In the genomic region with DNA sequence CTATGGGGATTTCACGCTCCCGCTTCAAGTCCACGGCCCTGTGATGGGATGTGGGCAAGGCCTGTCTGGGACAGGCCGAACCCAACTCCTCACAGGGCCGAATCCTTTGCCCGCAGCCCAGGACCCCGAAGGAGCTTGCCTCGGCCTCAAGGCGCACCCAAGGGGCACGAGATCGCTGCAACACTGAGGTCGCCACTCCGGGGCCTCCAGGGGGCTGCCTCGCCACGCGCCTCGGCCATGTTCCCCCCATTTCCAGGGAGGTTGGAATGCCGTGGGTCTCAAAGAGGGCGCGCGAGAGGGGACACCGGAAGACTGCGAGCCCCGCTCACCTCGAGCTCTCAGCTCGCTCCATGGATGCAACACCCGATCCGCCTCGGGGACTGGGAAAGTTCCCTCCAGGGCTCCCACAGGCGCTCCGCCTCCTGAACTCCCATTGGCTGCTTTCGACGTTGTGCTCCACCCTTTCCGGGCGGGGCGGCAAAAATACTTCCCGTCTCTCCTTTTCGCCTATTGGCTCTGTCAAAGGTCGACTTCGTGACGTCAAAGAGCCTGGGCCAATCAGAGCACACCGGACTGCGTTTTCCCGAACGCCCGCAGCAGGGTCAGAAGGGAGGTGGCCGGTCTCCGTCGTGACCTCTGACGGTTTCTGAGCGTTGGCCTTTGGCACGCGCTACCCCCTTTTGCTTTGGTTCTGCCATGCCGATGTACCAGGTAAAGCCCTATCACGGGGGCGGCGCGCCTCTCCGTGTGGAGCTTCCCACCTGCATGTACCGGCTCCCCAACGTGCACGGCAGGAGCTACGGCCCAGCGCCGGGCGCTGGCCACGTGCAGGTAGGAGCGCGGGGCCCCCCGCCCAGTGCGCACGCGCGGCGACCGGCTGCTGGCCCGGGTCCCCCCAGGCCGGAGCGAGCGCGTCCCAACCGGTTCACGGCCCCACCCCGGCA, we compare ENCODE assay signal across 8 cellular contexts. TPM values are rescaled to one million over a fixed set of nuclear protein-coding genes. Genes with fewer than 3 reads are reported as not detected.
DNase-seq lines count a peak whose midpoint lies in the region; ATAC-seq and TF ChIP-seq lines count a peak whose summit lies in the region.

A gene (plus strand): TSS at position 605 of the 944 bp plus-strand sequence. CDS start 92 bp downstream, at position 697.
A gene with protein sequence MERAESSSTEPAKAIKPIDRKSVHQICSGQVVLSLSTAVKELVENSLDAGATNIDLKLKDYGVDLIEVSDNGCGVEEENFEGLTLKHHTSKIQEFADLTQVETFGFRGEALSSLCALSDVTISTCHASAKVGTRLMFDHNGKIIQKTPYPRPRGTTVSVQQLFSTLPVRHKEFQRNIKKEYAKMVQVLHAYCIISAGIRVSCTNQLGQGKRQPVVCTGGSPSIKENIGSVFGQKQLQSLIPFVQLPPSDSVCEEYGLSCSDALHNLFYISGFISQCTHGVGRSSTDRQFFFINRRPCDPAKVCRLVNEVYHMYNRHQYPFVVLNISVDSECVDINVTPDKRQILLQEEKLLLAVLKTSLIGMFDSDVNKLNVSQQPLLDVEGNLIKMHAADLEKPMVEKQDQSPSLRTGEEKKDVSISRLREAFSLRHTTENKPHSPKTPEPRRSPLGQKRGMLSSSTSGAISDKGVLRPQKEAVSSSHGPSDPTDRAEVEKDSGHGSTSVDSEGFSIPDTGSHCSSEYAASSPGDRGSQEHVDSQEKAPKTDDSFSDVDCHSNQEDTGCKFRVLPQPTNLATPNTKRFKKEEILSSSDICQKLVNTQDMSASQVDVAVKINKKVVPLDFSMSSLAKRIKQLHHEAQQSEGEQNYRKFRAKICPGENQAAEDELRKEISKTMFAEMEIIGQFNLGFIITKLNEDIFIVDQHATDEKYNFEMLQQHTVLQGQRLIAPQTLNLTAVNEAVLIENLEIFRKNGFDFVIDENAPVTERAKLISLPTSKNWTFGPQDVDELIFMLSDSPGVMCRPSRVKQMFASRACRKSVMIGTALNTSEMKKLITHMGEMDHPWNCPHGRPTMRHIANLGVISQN (minus strand): TSS at position 382 of the 944 bp plus-strand sequence. CDS start 30 bp downstream, at position 352.

- H3K27ac Mint-ChIP-seq in activated CD4-positive, alpha-beta T cell treated with anti-CD3 and anti-CD28 coated beads, Interleukin-2, amount 10 ng/mL, durations not matched to agents 24 days and 14 days, result peak within 1 kb of the TSS; percentile 95

- peak within 1 kb of the TSS; percentile 92 for H3K4me3 ChIP-seq in coronary artery

- H3K4me3 Mint-ChIP-seq in activated CD4-positive, alpha-beta T cell treated with anti-CD3 and anti-CD28 coated beads, Interleukin-2, amount 10 ng/mL, durations not matched to agents 24 days and 14 days, result peak within 1 kb of the TSS; percentile 91

- no peak for TF ChIP-seq CTCF in coronary artery (IDR thresholded peaks at IDR 0.05)

- H3K27me3 Mint-ChIP-seq in activated CD4-positive, alpha-beta T cell treated with anti-CD3 and anti-CD28 coated beads, Interleukin-2, amount 10 ng/mL, durations not matched to agents 24 days and 14 days, result no peaks in the 10 kb centered on the region

- H3K9me3 Mint-ChIP-seq in activated CD4-positive, alpha-beta T cell treated with anti-CD3 and anti-CD28 coated beads, Interleukin-2, amount 10 ng/mL, durations not matched to agents 24 days and 14 days, result no peaks in the 10 kb centered on the region

- DNase-seq in C1 segment of cervical spinal cord (lab: John Stamatoyannopoulos, UW) (peak; percentile 78 to 98 (median 97)), NCI-H526 treated with DMSO at 0.1 percent for 48 hours (lab: John Stamatoyannopoulos, UW) (peak; percentile 97), coronary artery (ENCODE audit: low spot score) (peak; percentile 99), left colon (peak; percentile 99)
- DNase-seq in activated CD4-positive, alpha-beta T cell treated with anti-CD3 and anti-CD28 coated beads, Interleukin-2, amount 10 ng/mL, durations not matched to agents 24 days and 14 days, result peak; percentile 100
- DNase-seq in stimulated activated CD4-positive, alpha-beta T cell treated with anti-CD3 and anti-CD28 coated beads, Interleukin-1b, Interleukin-23, amount 100 ng/mL, for 48 hours, result peak; percentile 98

- H3K36me3 Mint-ChIP-seq in activated CD4-positive, alpha-beta T cell treated with anti-CD3 and anti-CD28 coated beads, Interleukin-2, amount 10 ng/mL, durations not matched to agents 24 days and 14 days (ENCODE audit: low read depth), result peaks cover 29% of the 10 kb centered on the region

- intact Hi-C loops in activated CD4-positive, alpha-beta T cell treated with anti-CD3 and anti-CD28 coated beads, Interleukin-2, amount 10 ng/mL, durations not matched to agents 24 days and 14 days (cut with micrococcal nuclease), result loop anchor here (2.0 kb wide), 1 partner anchor 228 kb away; a partner anchor contains a TSS
- intact Hi-C loops in left colon (cut with DNase I, micrococcal nuclease), result no loop called here

- peak; percentile 98 for ATAC-seq in GM19324 (IDR thresholded peaks at IDR 0.05; ENCODE audit: low FRiP score, unreplicated experiment)
- peak; percentile 79 for ATAC-seq in HG03469 (IDR thresholded peaks at IDR 0.05; ENCODE audit: unreplicated experiment)
- ATAC-seq in left colon, result peak; percentile 84

- peak within 1 kb of the TSS; percentile 48 to 97 for H3K27ac ChIP-seq in coronary artery

- peaks cover 30% of the 10 kb centered on the region for H3K4me1 Mint-ChIP-seq in activated CD4-positive, alpha-beta T cell treated with anti-CD3 and anti-CD28 coated beads, Interleukin-2, amount 10 ng/mL, durations not matched to agents 24 days and 14 days

RNA-seq across cellular contexts. Expression of the first gene that starts in this region (rescaled TPM):
- 86.2 and 95.6 TPM in 2 replicates for total RNA-seq in activated CD4-positive, alpha-beta T cell treated with anti-CD3 and anti-CD28 coated beads, Interleukin-2, amount 10 ng/mL, durations not matched to agents 24 days and 14 days
- 10 to 100 TPM; 41.1 to 49.8 TPM for total RNA-seq in left colon

RNA-seq across cellular contexts. Expression of the second gene that starts in this region (rescaled TPM):
- 23.6 and 24.1 TPM in 2 replicates for total RNA-seq in activated CD4-positive, alpha-beta T cell treated with anti-CD3 and anti-CD28 coated beads, Interleukin-2, amount 10 ng/mL, durations not matched to agents 24 days and 14 days
- 10 to 100 TPM; 10.6 to 10.7 TPM for total RNA-seq in left colon

Comparison
In these comparisons a context has a peak if more than half of its experiments do, and no peak if none do; other contexts are left out.
1. Peak in every context shown above with its lines: DNase-seq, ATAC-seq, H3K4me3 ChIP-seq and H3K27ac ChIP-seq.